Comparison of ENCODE assay signal across 8 cellular contexts in genomic region chr6:43769526-43770416, GRCh38. TPM values are rescaled to one million over a fixed set of nuclear protein-coding genes. Genes with fewer than 3 reads are reported as not detected.
DNase-seq lines count a peak whose midpoint lies in the region; ATAC-seq, FAIRE-seq and TF ChIP-seq lines count a peak whose summit lies in the region.

VEGFA (plus strand) TSS chr6:43770211.

- intact Hi-C loops in aorta (cut with DNase I), result loop anchor here (1.0 to 10.0 kb wide), 7 partner anchors 101 to 475 kb away; partner anchors contain the start of gene HSP90AB1 (in 1 of the 2)

- H3K9me3 ChIP-seq in right atrium auricular region, result no peaks in the 10 kb centered on the region
- H3K9me3 ChIP-seq in aorta (ENCODE audit: control insufficient read depth, low read length), result no peaks in the 10 kb centered on the region

- ATAC-seq in HG02852 (IDR thresholded peaks at IDR 0.05; ENCODE audit: unreplicated experiment) (peak; percentile 57), aorta (ENCODE audit: low FRiP score) (peak; percentile 91)

- H3K4me1 ChIP-seq in right atrium auricular region (peaks cover 0 to 44% of the 10 kb centered on the region in 2 donors), rectal smooth muscle tissue (ENCODE audit: control insufficient read depth, insufficient read depth, low read length) (peaks cover 15% of the 10 kb centered on the region), aorta (ENCODE audit: control insufficient read depth in 1 of 2, insufficient read depth in 2 of 2, low read length in 2 of 2) (no peaks in the 10 kb centered on the region)

- H3K9ac ChIP-seq in rectal smooth muscle tissue (ENCODE audit: low read length), result peak within 1 kb of the TSS; percentile 82

- DNase-seq in GM12892 (ENCODE audit: insufficient read length) (peak; percentile 96), NCI-H146 treated with DMSO at 0.1 percent for 48 hours (lab: John Stamatoyannopoulos, UW; ENCODE audit: unreplicated experiment) (peak; percentile 79), T-helper 2 cell (peak; percentile 74 to 90 (median 79)), right atrium auricular region (ENCODE audit: low spot score) (peak; percentile 92), aorta (peak; percentile 95 to 97)

- H3K4me3 ChIP-seq in right atrium auricular region (peak within 1 kb of the TSS; percentile 82 to 87), rectal smooth muscle tissue (ENCODE audit: low read length) (peak within 1 kb of the TSS; percentile 91), aorta (ENCODE audit: low read length in 2 of 2) (peak within 1 kb of the TSS; percentile 68 to 87)

- TF ChIP-seq POLR2A in GM12892 (IDR thresholded peaks at IDR 0.05; ENCODE audit: low read depth, low read length), result peak; percentile 79

- TF ChIP-seq CTCF in right atrium auricular region (IDR thresholded peaks at IDR 0.05), result peak; percentile 97 to 98

- H3K27me3 ChIP-seq in right atrium auricular region (no peaks in the 10 kb centered on the region), rectal smooth muscle tissue (ENCODE audit: control insufficient read depth, insufficient read depth, low read length) (no peaks in the 10 kb centered on the region), aorta (ENCODE audit: control insufficient read depth in 1 of 2, insufficient read depth in 2 of 2, low read length in 1 of 2) (peaks cover 0 to 1% of the 10 kb centered on the region in 2 donors)

- H3K27ac ChIP-seq in angular gyrus (ENCODE audit: low read depth, low read length) (peak within 1 kb of the TSS; percentile 58), right atrium auricular region (peak within 1 kb of the TSS; percentile 98), rectal smooth muscle tissue (ENCODE audit: low read depth, low read length) (peak within 1 kb of the TSS; percentile 97), aorta (ENCODE audit: low read depth in 1 of 2, low read length in 2 of 2) (peak within 1 kb of the TSS in 1 of 2 donors; percentile 58)

- peak; percentile 94 for FAIRE-seq in GM12892 (lab: Jason Lieb, UNC)

- 1% methylated on average over 62 of the region's 62 CpGs for WGBS in aorta, 2 donors

- H3K36me3 ChIP-seq in right atrium auricular region, result no peaks in the 10 kb centered on the region
- no peaks in the 10 kb centered on the region for H3K36me3 ChIP-seq in rectal smooth muscle tissue (ENCODE audit: control insufficient read depth, insufficient read depth, low read length)
- H3K36me3 ChIP-seq in aorta (ENCODE audit: control insufficient read depth in 1 of 2, insufficient read depth in 2 of 2, low read length in 1 of 2), result no peaks in the 10 kb centered on the region

RNA-seq across cellular contexts. Expression of gene VEGFA, which starts in this region (rescaled TPM):
- polyA plus RNA-seq in GM12892 (2012; ENCODE audit: missing spikeins), result 66.3 TPM
- total RNA-seq in right atrium auricular region (100 to 1,000 TPM; 102 to 132 TPM), aorta (100 to 1,000 TPM; 107 to 247 TPM)
- polyA plus RNA-seq in aorta, result 1 to 10 TPM; 7.6 to 8.0 TPM
